In the genomic region with DNA sequence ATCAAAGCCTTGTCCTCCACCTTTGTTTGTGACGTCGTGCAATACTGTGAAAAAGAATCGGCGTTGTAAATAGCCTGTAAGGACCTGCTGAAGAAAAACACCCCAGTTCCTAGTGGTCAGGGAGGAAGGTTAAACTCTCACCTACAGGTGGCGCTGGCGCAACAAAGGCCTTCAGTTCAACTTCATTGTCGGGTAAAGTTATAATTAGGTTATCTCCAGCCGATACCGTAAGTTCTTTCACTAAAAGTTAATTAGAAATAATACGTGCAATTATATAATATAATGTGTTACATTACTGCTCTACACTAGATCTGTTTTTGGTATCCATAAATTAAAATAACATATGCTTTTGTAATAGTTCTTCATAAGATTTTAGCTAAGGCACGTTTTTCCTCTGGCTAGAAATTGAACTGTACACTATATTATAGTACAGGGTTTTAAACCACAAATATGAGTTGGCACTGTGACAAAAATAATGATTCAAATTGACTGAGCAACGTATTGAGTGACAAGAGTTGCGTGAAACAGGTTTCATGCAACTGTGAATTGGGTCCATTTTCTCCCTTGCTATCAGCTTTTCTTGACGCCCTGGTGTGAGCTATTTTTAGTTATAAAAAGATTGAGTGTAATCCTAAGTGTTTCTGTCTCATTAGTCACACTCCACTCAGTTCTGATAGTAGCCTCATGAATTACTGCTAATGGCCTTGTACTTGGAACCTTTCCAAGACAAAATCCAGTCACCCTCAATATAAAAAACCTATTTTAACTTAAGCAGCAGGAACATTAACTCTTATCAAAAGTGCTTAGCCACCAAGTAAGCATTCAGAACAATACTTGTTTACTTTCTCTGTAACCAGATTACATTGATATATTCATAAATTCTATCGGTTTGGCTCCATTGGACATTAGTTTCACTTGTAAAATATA, we compare ENCODE assay signal across 7 cellular contexts.
DNase-seq lines count a peak whose midpoint lies in the region; ATAC-seq lines count a peak whose summit lies in the region.

No MANE protein-coding gene starts in this region.

- peak; percentile 78 for ATAC-seq in GM18517 (IDR thresholded peaks at IDR 0.05; ENCODE audit: unreplicated experiment)
- peak; percentile 70 for ATAC-seq in HG03469 (IDR thresholded peaks at IDR 0.05; ENCODE audit: unreplicated experiment)

- DNase-seq in NCI-H526 treated with DMSO at 0.1 percent for 48 hours (lab: John Stamatoyannopoulos, UW) = peak; percentile 64
- peak; percentile 67 for DNase-seq in activated CD4-positive, alpha-beta T cell treated with anti-CD3 and anti-CD28 coated beads, Interleukin-2, amount 50 U/mL, for 4 hours
- DNase-seq in effector CD4-positive, alpha-beta T cell = peak; percentile 64
- peak; percentile 67 for DNase-seq in lung microvascular endothelial cell (ENCODE audit: low read depth in 2 of 2)
- peak; percentile 26 for DNase-seq in stimulated activated CD8-positive, alpha-beta memory T cell treated with anti-CD3 and anti-CD28 coated beads, Interleukin-15, amount 100 ng/mL, for 24 hours (ENCODE audit: low read depth)

Comparison
In these comparisons a context has a peak if more than half of its experiments do, and no peak if none do; other contexts are left out.
1. Peak in every context shown above with its lines: DNase-seq and ATAC-seq.